2 cellular contexts compared by ENCODE assay signal in genomic region chr7:99272476-99273045, GRCh38.
TF ChIP-seq lines count a peak whose summit lies in the region.

Gene MYH16, plus strand, starts transcription at chr7:99272839.

TF ChIP-seq in A549, 52 proteins besides CTCF, POLR2A, EP300 and RAD21 (continued from another document):
- TF ChIP-seq REST (IDR thresholded peaks at IDR 0.05) (no peak), HES2 (IDR thresholded peaks at IDR 0.05) (no peak), CBX8 (IDR thresholded peaks at IDR 0.05) (no peak), MYC (IDR thresholded peaks at IDR 0.05; ENCODE audit: borderline replicate concordance, low read length) (no peak), PBX3 (IDR thresholded peaks at IDR 0.05) (no peak), HOXA7 (CRISPR knock-in tag; IDR thresholded peaks at IDR 0.05) (no peak), MAFK (IDR thresholded peaks at IDR 0.05; ENCODE audit: partially characterized antibody) (no peak), TP53 (CRISPR knock-in tag; IDR thresholded peaks at IDR 0.05) (no peak), FOSB (CRISPR knock-in tag; IDR thresholded peaks at IDR 0.05) (no peak), EHF (CRISPR knock-in tag; IDR thresholded peaks at IDR 0.05) (no peak)

TF ChIP-seq in WTC11, 78 proteins besides CTCF, POLR2A, EP300 and RAD21 (continued from another document):
- TF ChIP-seq AR (CRISPR knock-in tag; IDR thresholded peaks at IDR 0.05) (no peak), ERG (CRISPR knock-in tag; IDR thresholded peaks at IDR 0.05) (no peak), ATF3 (CRISPR knock-in tag; conservative IDR thresholded peaks at IDR 0.05) (no peak), ZNF532 (CRISPR knock-in tag; IDR thresholded peaks at IDR 0.05; ENCODE audit: borderline replicate concordance) (no peak), ZMAT4 (CRISPR knock-in tag; IDR thresholded peaks at IDR 0.05) (no peak), ZBTB43 (CRISPR knock-in tag; IDR thresholded peaks at IDR 0.05) (no peak)
